ENCODE assay signal across 23 cellular contexts in the genomic region with DNA sequence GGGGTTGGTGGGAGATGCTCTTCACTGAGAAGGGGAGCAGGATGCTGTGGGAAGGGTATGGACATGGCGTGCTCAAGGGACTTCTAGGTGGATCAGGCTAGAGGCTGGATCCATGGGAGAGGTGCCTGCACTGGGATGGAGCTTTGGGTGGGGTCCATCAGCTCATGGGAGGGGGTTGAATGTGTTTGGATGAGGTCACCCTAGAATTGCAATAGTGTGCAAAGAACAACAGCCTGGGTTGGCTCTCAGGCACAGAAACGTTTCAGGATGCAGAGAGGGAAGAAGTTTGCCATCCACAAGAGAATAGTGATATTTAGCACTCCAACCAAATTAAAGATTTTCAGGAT.
"Had no signal": no experiment of that assay in that cellular context is flagged by ENCODE, and none has a peak within 500 bp of the region (broad histone marks: within the 10 kb centered on the region; RNA-seq: fewer than 3 reads in every experiment).

No MANE protein-coding gene starts in this region.

- H3K27me3 Mint-ChIP-seq: activated CD4-positive, alpha-beta memory T cell treated with anti-CD3 and anti-CD28 coated beads for 36 hours; activated CD4-positive, alpha-beta T cell treated with anti-CD3 and anti-CD28 coated beads, Interleukin-2, amount 10 ng/mL, durations not matched to agents 7 days and 5 days; activated naive CD8-positive, alpha-beta T cell treated with anti-CD3 and anti-CD28 coated beads, Interleukin-2, amount 10 ng/mL, durations not matched to agents 7 days and 5 days had no signal

- ATAC-seq: activated T-cell treated with anti-CD3 and anti-CD28 coated beads, Interleukin-2, amount 50 U/mL, for 72 hours; Panc1; Right ventricle myocardium inferior had no signal

- H3K36me3 Mint-ChIP-seq: WTC11 had no signal

- H3K9me3 Mint-ChIP-seq: activated CD4-positive, alpha-beta memory T cell treated with anti-CD3 and anti-CD28 coated beads for 36 hours; activated CD4-positive, alpha-beta T cell treated with anti-CD3 and anti-CD28 coated beads, Interleukin-2, amount 10 ng/mL, durations not matched to agents 7 days and 5 days; activated naive CD8-positive, alpha-beta T cell treated with anti-CD3 and anti-CD28 coated beads, Interleukin-2, amount 10 ng/mL, durations not matched to agents 7 days and 5 days; activated T-cell treated with anti-CD3 and anti-CD28 coated beads, Interleukin-2, amount 50 U/mL, for 72 hours; WTC11 had no signal

- H3K4me1 Mint-ChIP-seq: activated CD4-positive, alpha-beta T cell treated with anti-CD3 and anti-CD28 coated beads, Interleukin-2, amount 10 ng/mL, durations not matched to agents 7 days and 5 days; activated naive CD8-positive, alpha-beta T cell treated with anti-CD3 and anti-CD28 coated beads, Interleukin-2, amount 10 ng/mL, durations not matched to agents 7 days and 5 days; WTC11 had no signal

- DNase-seq: activated CD4-positive, alpha-beta memory T cell treated with anti-CD3 and anti-CD28 coated beads for 36 hours; activated CD4-positive, alpha-beta T cell treated with anti-CD3 and anti-CD28 coated beads for 1 hour; activated CD4-positive, alpha-beta T cell treated with anti-CD3 and anti-CD28 coated beads, Interleukin-2, amount 10 ng/mL, durations not matched to agents 7 days and 5 days; activated CD8-positive, alpha-beta memory T cell treated with anti-CD3 and anti-CD28 coated beads for 24 hours; activated naive CD4-positive, alpha-beta T cell treated with anti-CD3 and anti-CD28 coated beads, Interleukin-2, amount 50 U/mL, for 16 hours; activated naive CD8-positive, alpha-beta T cell treated with anti-CD3 and anti-CD28 coated beads, Interleukin-2, amount 10 ng/mL, durations not matched to agents 7 days and 5 days; activated T-cell treated with anti-CD3 and anti-CD28 coated beads, Interleukin-2, amount 50 U/mL, for 72 hours; anterior cingulate cortex; cerebellar nuclear complex; Kasumi-1; KBM-7; NCI-H1048; NCI-H146; NCI-H2029; NCI-H510A treated with DMSO at 0.1 percent for 48 hours; NCI-H69; NK-92 treated with Interleukin-12 subunit alpha and Interleukin-12 subunit beta, amount 100 ng/mL, for 24 hours; OCI-M1; RPMI8226; T-helper 9 cell had no signal

- H3K27ac Mint-ChIP-seq: activated CD4-positive, alpha-beta memory T cell treated with anti-CD3 and anti-CD28 coated beads for 36 hours; activated CD4-positive, alpha-beta T cell treated with anti-CD3 and anti-CD28 coated beads, Interleukin-2, amount 10 ng/mL, durations not matched to agents 7 days and 5 days; activated naive CD8-positive, alpha-beta T cell treated with anti-CD3 and anti-CD28 coated beads, Interleukin-2, amount 10 ng/mL, durations not matched to agents 7 days and 5 days; activated T-cell treated with anti-CD3 and anti-CD28 coated beads, Interleukin-2, amount 50 U/mL, for 72 hours; WTC11 had no signal

- H3K4me3 Mint-ChIP-seq: activated CD4-positive, alpha-beta memory T cell treated with anti-CD3 and anti-CD28 coated beads for 36 hours; activated CD4-positive, alpha-beta T cell treated with anti-CD3 and anti-CD28 coated beads, Interleukin-2, amount 10 ng/mL, durations not matched to agents 7 days and 5 days; activated naive CD8-positive, alpha-beta T cell treated with anti-CD3 and anti-CD28 coated beads, Interleukin-2, amount 10 ng/mL, durations not matched to agents 7 days and 5 days; activated T-cell treated with anti-CD3 and anti-CD28 coated beads, Interleukin-2, amount 50 U/mL, for 72 hours; WTC11 had no signal
